In genomic region chr10:79381804-79382221, GRCh38 we compare ENCODE assay signal across 10 cellular contexts. TPM values are rescaled to one million over a fixed set of nuclear protein-coding genes. Genes with fewer than 3 reads are reported as not detected.
A peak's percentile ranks its signal among the peaks of the same experiment; 100 is the strongest.
DNase-seq lines count a peak whose midpoint lies in the region; ATAC-seq and TF ChIP-seq lines count a peak whose summit lies in the region.
"Had no signal": no experiment of that assay in that cellular context is flagged by ENCODE, and none has a peak within 500 bp of the region (broad histone marks: within the 10 kb centered on the region; RNA-seq: fewer than 3 reads in every experiment).

No MANE protein-coding gene starts in this region.

- H3K9me3 Mint-ChIP-seq in activated T-helper 1 cell treated with anti-CD3 and anti-CD28 coated beads, Interleukin-12 subunit alpha, Interleukin-12 subunit beta, Interleukin-2, Interleukin-4 antibody, amounts not matched to agents 30 ng/mL and 10 ng/mL and 1 ng/mL, durations not matched to agents 14 hours and 24 hours and 36 hours = no peaks in the 10 kb centered on the region
- H3K9me3 Mint-ChIP-seq: CD8-positive, alpha-beta memory T cell had no signal

- H3K9ac ChIP-seq in mucosa of rectum (ENCODE audit: low read depth in 1 of 2, low read length in 2 of 2) = no peak overlapping the region

- no peak overlapping the region for H3K27ac Mint-ChIP-seq in activated T-helper 1 cell treated with anti-CD3 and anti-CD28 coated beads, Interleukin-12 subunit alpha, Interleukin-12 subunit beta, Interleukin-2, Interleukin-4 antibody, amounts not matched to agents 30 ng/mL and 10 ng/mL and 1 ng/mL, durations not matched to agents 14 hours and 24 hours and 36 hours

- intact Hi-C loops in activated T-helper 1 cell treated with anti-CD3 and anti-CD28 coated beads, Interleukin-12 subunit alpha, Interleukin-12 subunit beta, Interleukin-2, Interleukin-4 antibody, amounts not matched to agents 30 ng/mL and 10 ng/mL and 1 ng/mL, durations not matched to agents 14 hours and 24 hours and 36 hours (cut with micrococcal nuclease) = no loop called here

- peak overlapping the region; percentile 38 to 58 for H3K27ac ChIP-seq in mucosa of rectum (ENCODE audit: low read depth in 2 of 2, low read length in 2 of 2)

- H3K36me3 ChIP-seq in mucosa of rectum (ENCODE audit: control insufficient read depth in 2 of 2, insufficient read depth in 2 of 2, low read length in 2 of 2) = no peaks in the 10 kb centered on the region

- no peaks in the 10 kb centered on the region for H3K9me3 ChIP-seq in mucosa of rectum (ENCODE audit: control insufficient read depth in 2 of 2, low read length in 2 of 2)

- H3K4me3 ChIP-seq in AG04449 (ENCODE audit: low read depth, low read length) (no peak overlapping the region), mucosa of rectum (ENCODE audit: low read length in 2 of 2) (no peak overlapping the region)

- TF ChIP-seq CTCF in AG04449 (IDR thresholded peaks at IDR 0.05; ENCODE audit: insufficient read depth, low read length, missing control alignments) = no peak

- no peaks in the 10 kb centered on the region for H3K4me1 Mint-ChIP-seq in activated T-helper 1 cell treated with anti-CD3 and anti-CD28 coated beads, Interleukin-12 subunit alpha, Interleukin-12 subunit beta, Interleukin-2, Interleukin-4 antibody, amounts not matched to agents 30 ng/mL and 10 ng/mL and 1 ng/mL, durations not matched to agents 14 hours and 24 hours and 36 hours (ENCODE audit: low read depth)
- H3K4me1 Mint-ChIP-seq: CD8-positive, alpha-beta memory T cell had no signal

- H3K4me3 Mint-ChIP-seq in activated T-helper 1 cell treated with anti-CD3 and anti-CD28 coated beads, Interleukin-12 subunit alpha, Interleukin-12 subunit beta, Interleukin-2, Interleukin-4 antibody, amounts not matched to agents 30 ng/mL and 10 ng/mL and 1 ng/mL, durations not matched to agents 14 hours and 24 hours and 36 hours = no peak overlapping the region
- H3K4me3 Mint-ChIP-seq: CD8-positive, alpha-beta memory T cell had no signal

- no peaks in the 10 kb centered on the region for H3K36me3 Mint-ChIP-seq in activated T-helper 1 cell treated with anti-CD3 and anti-CD28 coated beads, Interleukin-12 subunit alpha, Interleukin-12 subunit beta, Interleukin-2, Interleukin-4 antibody, amounts not matched to agents 30 ng/mL and 10 ng/mL and 1 ng/mL, durations not matched to agents 14 hours and 24 hours and 36 hours (ENCODE audit: low read depth)
- H3K36me3 Mint-ChIP-seq: CD8-positive, alpha-beta memory T cell had no signal

- H3K27me3 Mint-ChIP-seq in activated T-helper 1 cell treated with anti-CD3 and anti-CD28 coated beads, Interleukin-12 subunit alpha, Interleukin-12 subunit beta, Interleukin-2, Interleukin-4 antibody, amounts not matched to agents 30 ng/mL and 10 ng/mL and 1 ng/mL, durations not matched to agents 14 hours and 24 hours and 36 hours (ENCODE audit: insufficient read depth) = no peaks in the 10 kb centered on the region
- H3K27me3 Mint-ChIP-seq: CD8-positive, alpha-beta memory T cell had no signal

- peaks cover 11 to 17% of the 10 kb centered on the region in 2 donors for H3K4me1 ChIP-seq in mucosa of rectum (ENCODE audit: control insufficient read depth in 2 of 2, insufficient read depth in 2 of 2, low read length in 2 of 2)

- ATAC-seq in GM19467 (IDR thresholded peaks at IDR 0.05; ENCODE audit: unreplicated experiment) = no peak

- no peaks in the 10 kb centered on the region for H3K27me3 ChIP-seq in mucosa of rectum (ENCODE audit: control insufficient read depth in 2 of 2, insufficient read depth in 2 of 2, low read length in 2 of 2)

- POLR2A ChIA-PET in AG04449 (lab: Yijun Ruan, JAX) = interaction anchor here (1.0 kb wide), 1 partner anchor 63 kb away, joined by 4 read pairs; no protein-coding TSS in a partner anchor

- CTCF ChIA-PET in AG04449 (lab: Yijun Ruan, JAX) = interaction anchor here (1.2 to 3.2 kb wide), 8 partner anchors 8 to 106 kb away, joined by 3 to 28 read pairs (median 4); partner anchors contain the start of gene PPIF

- peak; percentile 62 for DNase-seq in AG04449 (ENCODE audit: low read depth, low spot score)
- peak; percentile 92 for DNase-seq in M059J (ENCODE audit: low read depth)
- peak; percentile 60 for DNase-seq in fibroblast of gingiva (ENCODE audit: low read depth)
- no peak for DNase-seq in activated T-helper 1 cell treated with anti-CD3 and anti-CD28 coated beads, Interleukin-12 subunit alpha, Interleukin-12 subunit beta, Interleukin-2, Interleukin-4 antibody, amounts not matched to agents 30 ng/mL and 10 ng/mL and 1 ng/mL, durations not matched to agents 14 hours and 24 hours and 36 hours (ENCODE audit: low spot score)
- DNase-seq in germinal center (ENCODE audit: low spot score) = no peak
- DNase-seq in NCI-H2081 (lab: John Stamatoyannopoulos, UW) = no peak
- DNase-seq: dermis blood vessel endothelial cell had no signal

RNA-seq across cellular contexts. Expression of gene PPIF, which starts 34.5 kb away (rescaled TPM):
- 36.5 and 50.7 TPM in 2 replicates for total RNA-seq in M059J (2014; rRNA removed; shearing (Covaris generic))
- total RNA-seq in activated T-helper 1 cell treated with anti-CD3 and anti-CD28 coated beads, Interleukin-12 subunit alpha, Interleukin-12 subunit beta, Interleukin-2, Interleukin-4 antibody, amounts not matched to agents 30 ng/mL and 10 ng/mL and 1 ng/mL, durations not matched to agents 14 hours and 24 hours and 36 hours = 155 and 157 TPM in 2 replicates

Comparison
In these comparisons a context has a peak if more than half of its experiments do, and no peak if none do; other contexts are left out.
1. DNase-seq: peak in AG04449 (single experiment), M059J (single experiment) and fibroblast of gingiva (single experiment); none in activated T-helper 1 cell treated with anti-CD3 and anti-CD28 coated beads, Interleukin-12 subunit alpha, Interleukin-12 subunit beta, Interleukin-2, Interleukin-4 antibody, amounts not matched to agents 30 ng/mL and 10 ng/mL and 1 ng/mL, durations not matched to agents 14 hours and 24 hours and 36 hours (single experiment), germinal center (single experiment) and NCI-H2081 (0 of 2).